8 cellular contexts compared by ENCODE assay signal in genomic region chr17:34584805-34585416, GRCh38. TPM values are rescaled to one million over a fixed set of nuclear protein-coding genes. Genes with fewer than 3 reads are reported as not detected.
A peak's percentile ranks its signal among the peaks of the same experiment; 100 is the strongest.
DNase-seq lines count a peak whose midpoint lies in the region; ATAC-seq, FAIRE-seq and TF ChIP-seq lines count a peak whose summit lies in the region.

No MANE protein-coding gene starts in this region.

- intact Hi-C loops in Right ventricle myocardium inferior (cut with DNase I) = no loop called here
- intact Hi-C loops in left cardiac atrium (cut with DNase I) = no loop called here
- intact Hi-C loops in sciatic nerve (cut with DNase I) = no loop called here

- no peaks in the 10 kb centered on the region for H3K4me1 ChIP-seq in fibroblast of lung (ENCODE audit: control insufficient read depth, extremely low read depth, insufficient read depth, low read length)

- no peak overlapping the region for H3K27ac ChIP-seq in fibroblast of lung (ENCODE audit: insufficient read depth, low read length)

- DNase-seq in Right ventricle myocardium inferior (ENCODE audit: missing footprints) (no peak), left cardiac atrium (no peak), NCI-H82 treated with DMSO at 0.1 percent for 48 hours (lab: John Stamatoyannopoulos, UW; ENCODE audit: unreplicated experiment) (peak; percentile 29), fibroblast of lung (ENCODE audit: low read depth in 2 of 2) (peak; percentile 14 to 15), urothelium cell line (ENCODE audit: low spot score) (peak; percentile 30), sciatic nerve (ENCODE audit: low spot score) (no peak)
- no peak for DNase-seq in activated CD4-positive, CD25-positive, alpha-beta regulatory T cell (lab: John Stamatoyannopoulos, UW)

- H2AFZ ChIP-seq in fibroblast of lung (ENCODE audit: low read length) = no peak overlapping the region

- no peak for TF ChIP-seq CTCF in fibroblast of lung (conservative IDR thresholded peaks at IDR 0.05 in 1 of 2, IDR thresholded peaks at IDR 0.05 in 1 of 2; ENCODE audit: low read depth in 1 of 2, low read length in 2 of 2)

- H3K9ac ChIP-seq in fibroblast of lung (ENCODE audit: insufficient read depth, low read length) = no peak overlapping the region

- no peak for FAIRE-seq in urothelium cell line (lab: Jason Lieb, UNC)

- peak; percentile 14 for ATAC-seq in Right ventricle myocardium inferior
- ATAC-seq in left cardiac atrium = no peak
- no peak for ATAC-seq in sciatic nerve
- ATAC-seq in GM21390 (IDR thresholded peaks at IDR 0.05; ENCODE audit: unreplicated experiment) = no peak

- H3K79me2 ChIP-seq in fibroblast of lung (ENCODE audit: control insufficient read depth, insufficient read depth, low read length) = no peaks in the 10 kb centered on the region

- no peaks in the 10 kb centered on the region for H4K20me1 ChIP-seq in fibroblast of lung (ENCODE audit: control insufficient read depth, extremely low read depth, insufficient read depth, low read length)

- H3K27me3 ChIP-seq in fibroblast of lung (ENCODE audit: control insufficient read depth, insufficient read depth, low read length) = peaks cover 28% of the 10 kb centered on the region

- H3K4me3 ChIP-seq in fibroblast of lung (replicated peaks in 1 of 4; ENCODE audit: control extremely low read depth in 1 of 4, insufficient read depth in 1 of 4, low read depth in 3 of 4, low read length in 4 of 4) = no peak overlapping the region

- H3K9me3 ChIP-seq in fibroblast of lung (ENCODE audit: control insufficient read depth, insufficient read depth, low read depth, low read length) = no peaks in the 10 kb centered on the region

- H3K36me3 ChIP-seq in fibroblast of lung (ENCODE audit: control insufficient read depth, insufficient read depth, low read length) = no peaks in the 10 kb centered on the region

- no peak overlapping the region for H3K4me2 ChIP-seq in fibroblast of lung (ENCODE audit: extremely low read depth, insufficient read depth, low read length)

RNA-seq across cellular contexts. Expression of gene TMEM132E, which starts 5.5 kb away (rescaled TPM):
- not detected for total RNA-seq in Right ventricle myocardium inferior
- under 1 TPM; 0.09 to 0.26 TPM for total RNA-seq in left cardiac atrium
- under 0.01 TPM in 1 of 2 replicates, not detected in the other for total RNA-seq in fibroblast of lung
- polyA plus RNA-seq in fibroblast of lung = not detected in 2 replicates
- polyA plus RNA-seq in fibroblast of lung (2012) = not detected in 2 replicates
- polyA minus RNA-seq in fibroblast of lung (ENCODE audit: low replicate concordance) = not detected in 2 replicates
- 0.58 TPM for total RNA-seq in sciatic nerve

Comparison
In these comparisons a context has a peak if more than half of its experiments do, and no peak if none do; other contexts are left out.
1. DNase-seq: peak in NCI-H82 treated with DMSO at 0.1 percent for 48 hours (single experiment), fibroblast of lung (2 of 2) and urothelium cell line (single experiment); none in Right ventricle myocardium inferior (single experiment), left cardiac atrium (single experiment), sciatic nerve (single experiment) and activated CD4-positive, CD25-positive, alpha-beta regulatory T cell (0 of 4).